Comparison of ENCODE assay signal across 9 cellular contexts in the genomic region with DNA sequence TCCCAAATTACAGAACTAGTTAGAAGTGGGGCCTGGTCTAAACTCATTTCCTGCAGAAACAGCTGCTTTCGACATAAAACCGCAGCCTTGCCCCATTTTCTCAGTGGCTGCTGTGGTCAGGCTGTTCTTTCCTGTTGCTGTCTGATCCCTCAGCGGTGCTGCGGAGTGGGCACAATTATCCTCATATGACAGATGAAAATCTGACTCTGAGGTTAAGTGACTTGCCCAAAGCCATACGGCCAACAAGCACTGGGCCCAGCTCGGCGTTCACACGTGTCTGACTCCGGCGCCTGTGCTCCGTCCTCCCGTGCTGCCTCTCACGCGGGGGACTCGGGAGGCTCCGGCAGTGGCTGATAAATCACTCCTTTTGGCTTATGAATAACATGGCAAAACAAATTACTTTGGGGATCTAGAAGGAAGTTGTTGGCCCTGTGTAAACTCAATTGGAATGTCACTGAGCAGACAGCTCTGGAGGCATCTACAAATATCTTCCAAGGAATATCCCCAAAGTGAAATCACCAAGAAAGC.
DNase-seq lines count a peak whose midpoint lies in the region; ATAC-seq, FAIRE-seq and TF ChIP-seq lines count a peak whose summit lies in the region.
"Had no signal": no experiment of that assay in that cellular context is flagged by ENCODE, and none has a peak within 500 bp of the region (broad histone marks: within the 10 kb centered on the region; RNA-seq: fewer than 3 reads in every experiment).

No MANE protein-coding gene starts in this region.

- ATAC-seq in HepG2 (no peak), HG03095 (IDR thresholded peaks at IDR 0.05; ENCODE audit: unreplicated experiment) (no peak), GM19397 (IDR thresholded peaks at IDR 0.05; ENCODE audit: unreplicated experiment) (no peak)

- H3K9me3 Mint-ChIP-seq in activated T-helper 2 cell treated with anti-CD3 and anti-CD28 coated beads, Interferon-gamma antibody, Interleukin-2, Interleukin-4, amounts not matched to agents 10 μg/mL and 5 μg/mL and 100 μg/mL, durations not matched to agents 14 hours and 24 hours and 36 hours, result peaks cover 3% of the 10 kb centered on the region

- no peak for DNase-seq in HepG2 (ENCODE audit: low spot score)
- DNase-seq in PC-9, result no peak
- DNase-seq in activated T-helper 2 cell treated with anti-CD3 and anti-CD28 coated beads, Interferon-gamma antibody, Interleukin-2, Interleukin-4, amounts not matched to agents 10 μg/mL and 5 μg/mL and 100 μg/mL, durations not matched to agents 14 hours and 24 hours and 36 hours (ENCODE audit: low spot score), result peak; percentile 81
- peak; percentile 77 for DNase-seq in right atrium auricular region (ENCODE audit: low spot score)
- peak; percentile 77 for DNase-seq in stimulated activated CD4-positive, alpha-beta T cell treated with anti-CD3 and anti-CD28 coated beads, Interleukin-4, amount 100 ng/mL, for 24 hours

- peak in 1 of 2 donors; percentile 5 for TF ChIP-seq RAD21 in liver (IDR thresholded peaks at IDR 0.05)
- no peak for TF ChIP-seq RAD21 in HepG2 (CRISPR knock-in tag; IDR thresholded peaks at IDR 0.05)

- no peak for FAIRE-seq in HepG2 (lab: Jason Lieb, UNC)
- FAIRE-seq: A204.1 had no signal

- H3K79me2 ChIP-seq in HepG2 (ENCODE audit: insufficient read depth, low read length) (no peaks in the 10 kb centered on the region), PC-9 (ENCODE audit: low read depth) (no peaks in the 10 kb centered on the region)

- peaks cover 63% of the 10 kb centered on the region for H3K27me3 Mint-ChIP-seq in activated T-helper 2 cell treated with anti-CD3 and anti-CD28 coated beads, Interferon-gamma antibody, Interleukin-2, Interleukin-4, amounts not matched to agents 10 μg/mL and 5 μg/mL and 100 μg/mL, durations not matched to agents 14 hours and 24 hours and 36 hours (ENCODE audit: low read depth)

- TF ChIP-seq CTCF in liver (IDR thresholded peaks at IDR 0.05; ENCODE audit: low read depth, low read length, missing input control) (no peak), HepG2 (CRISPR knock-in tag; IDR thresholded peaks at IDR 0.05) (no peak), PC-9 (conservative IDR thresholded peaks at IDR 0.05) (no peak), right atrium auricular region (IDR thresholded peaks at IDR 0.05) (no peak)

- TF ChIP-seq EP300 in HepG2 (IDR thresholded peaks at IDR 0.05; ENCODE audit: low read depth in 2 of 2, low read length in 2 of 2) (no peak), HepG2 (CRISPR knock-in tag; IDR thresholded peaks at IDR 0.05; ENCODE audit: borderline replicate concordance) (no peak)

- H3K36me3 Mint-ChIP-seq in activated T-helper 2 cell treated with anti-CD3 and anti-CD28 coated beads, Interferon-gamma antibody, Interleukin-2, Interleukin-4, amounts not matched to agents 10 μg/mL and 5 μg/mL and 100 μg/mL, durations not matched to agents 14 hours and 24 hours and 36 hours (ENCODE audit: low read depth), result peaks cover 3% of the 10 kb centered on the region

- H3K9me3 ChIP-seq in liver (ENCODE audit: control insufficient read depth in 4 of 4, low read length in 3 of 4) (no peaks in the 10 kb centered on the region), HepG2 (ENCODE audit: low read length) (no peaks in the 10 kb centered on the region), PC-9 (ENCODE audit: insufficient read depth, low read depth) (no peaks in the 10 kb centered on the region), right atrium auricular region (no peaks in the 10 kb centered on the region)

- H3K27me3 ChIP-seq in liver (ENCODE audit: control insufficient read depth in 4 of 4, insufficient read depth in 4 of 4, low read length in 3 of 4) (no peaks in the 10 kb centered on the region), HepG2 (ENCODE audit: control insufficient read depth in 1 of 2, insufficient read depth in 2 of 2, low read length in 2 of 2) (no peaks in the 10 kb centered on the region), PC-9 (ENCODE audit: insufficient read depth, low read depth) (no peaks in the 10 kb centered on the region), right atrium auricular region (no peaks in the 10 kb centered on the region)

- H3K36me3 ChIP-seq in liver (ENCODE audit: control insufficient read depth in 4 of 4, insufficient read depth in 3 of 4, low read depth in 1 of 4, low read length in 3 of 4) (peaks cover 0 to 7% (median 2%) of the 10 kb centered on the region in 4 donors), HepG2 (replicated peaks in 1 of 2; ENCODE audit: control insufficient read depth in 1 of 2, insufficient read depth in 2 of 2, low read length in 2 of 2) (peaks cover 10 to 46% of the 10 kb centered on the region in 2 experiments; a peak in 4 of 5 replicates), PC-9 (ENCODE audit: low read depth) (no peaks in the 10 kb centered on the region), right atrium auricular region (no peaks in the 10 kb centered on the region)

- no peak overlapping the region for H3K4me2 ChIP-seq in HepG2 (ENCODE audit: low read depth, low read length)
- peak overlapping the region; percentile 22; the same call in 1 of the 2 replicates for H3K4me2 ChIP-seq in PC-9

- H3K27ac ChIP-seq in liver (ENCODE audit: low read depth in 1 of 2, low read length in 2 of 2), result peak overlapping the region; percentile 34 to 49
- H3K27ac ChIP-seq in HepG2 (ENCODE audit: extremely low read length, insufficient read depth, low read length), result no peak overlapping the region
- H3K27ac ChIP-seq in PC-9, result 0 out of 2 replicates have a peak overlapping the region, but pooled peaks have one; percentile 6
- no peak overlapping the region for H3K27ac ChIP-seq in right atrium auricular region

- no peak for TF ChIP-seq POLR2A in HepG2 (IDR thresholded peaks at IDR 0.05; ENCODE audit: insufficient read depth in 1 of 2, low read depth in 2 of 2, low read length in 2 of 2)

- no peak overlapping the region for H3K9ac ChIP-seq in liver (ENCODE audit: low read depth in 1 of 2, low read length in 2 of 2)
- H3K9ac ChIP-seq in HepG2 (ENCODE audit: insufficient read depth, low read depth, low read length), result no peak overlapping the region

- in situ Hi-C loops in HepG2 (cut with HindIII; ENCODE audit: extremely low pct_ligation_motif_present, low pct_unique_long_range_greater_than_20kb), result no loop called here

- peaks cover 5% of the 10 kb centered on the region; the same call in 1 of the 2 replicates for H3F3A ChIP-seq in PC-9 (ENCODE audit: insufficient read depth, low read depth)

- peaks cover 44% of the 10 kb centered on the region for H3K4me1 Mint-ChIP-seq in activated T-helper 2 cell treated with anti-CD3 and anti-CD28 coated beads, Interferon-gamma antibody, Interleukin-2, Interleukin-4, amounts not matched to agents 10 μg/mL and 5 μg/mL and 100 μg/mL, durations not matched to agents 14 hours and 24 hours and 36 hours (ENCODE audit: low read depth)

- no peaks in the 10 kb centered on the region for H3K9me2 ChIP-seq in PC-9 (ENCODE audit: insufficient read depth)

- no peaks in the 10 kb centered on the region for H3K4me1 ChIP-seq in liver (ENCODE audit: control insufficient read depth in 4 of 4, insufficient read depth in 4 of 4, low read length in 3 of 4)
- no peaks in the 10 kb centered on the region for H3K4me1 ChIP-seq in HepG2 (ENCODE audit: insufficient read depth, low read length)
- H3K4me1 ChIP-seq in PC-9 (replicated peaks; ENCODE audit: insufficient read depth), result peaks cover 10% of the 10 kb centered on the region
- H3K4me1 ChIP-seq in right atrium auricular region, result no peaks in the 10 kb centered on the region

- peak overlapping the region; percentile 51 for H3K27ac Mint-ChIP-seq in activated T-helper 2 cell treated with anti-CD3 and anti-CD28 coated beads, Interferon-gamma antibody, Interleukin-2, Interleukin-4, amounts not matched to agents 10 μg/mL and 5 μg/mL and 100 μg/mL, durations not matched to agents 14 hours and 24 hours and 36 hours

- no peak overlapping the region for H3K4me3 ChIP-seq in liver (ENCODE audit: low read depth in 1 of 3, low read length in 3 of 3)
- H3K4me3 ChIP-seq in HepG2 (replicated peaks in 1 of 3; ENCODE audit: insufficient read depth in 1 of 3, low read depth in 2 of 3, low read length in 3 of 3), result no peak overlapping the region
- H3K4me3 ChIP-seq in PC-9, result no peak overlapping the region
- no peak overlapping the region for H3K4me3 ChIP-seq in right atrium auricular region

- no peaks in the 10 kb centered on the region for H4K20me1 ChIP-seq in HepG2 (ENCODE audit: insufficient read depth, low read length)
- H4K20me1 ChIP-seq in PC-9 (ENCODE audit: insufficient read depth), result no peaks in the 10 kb centered on the region

- BruUV-seq in HepG2 (replicated peaks; lab: Mats Ljungman, UMichigan) (no TSS peak), PC-9 (replicated peaks; lab: Mats Ljungman, UMichigan) (no TSS peak)

- H2AFZ ChIP-seq in HepG2 (ENCODE audit: low read length), result no peak overlapping the region
- H2AFZ ChIP-seq in PC-9, result no peak overlapping the region

- POLR2A ChIA-PET in HepG2 (lab: Yijun Ruan, JAX) (no interaction called here), PC-9 (lab: Charles Lee; ENCODE audit: unreplicated experiment) (no interaction called here)

- 75% methylated on average over 16 of the region's 16 CpGs for WGBS in liver
- 97% methylated on average over 16 of the region's 16 CpGs for WGBS in HepG2 (ENCODE audit: low lambda C conversion rate)

- intact Hi-C loops in HepG2 (cut with micrococcal nuclease; ENCODE audit: unreplicated experiment), result no loop called here
- intact Hi-C loops in PC-9 (cut with micrococcal nuclease; ENCODE audit: unreplicated experiment), result no loop called here
- intact Hi-C loops in activated T-helper 2 cell treated with anti-CD3 and anti-CD28 coated beads, Interferon-gamma antibody, Interleukin-2, Interleukin-4, amounts not matched to agents 10 μg/mL and 5 μg/mL and 100 μg/mL, durations not matched to agents 14 hours and 24 hours and 36 hours (cut with micrococcal nuclease), result loop anchor here (1.0 to 2.0 kb wide), 4 partner anchors 32 to 74 kb away; no protein-coding TSS in a partner anchor

- peak overlapping the region; percentile 41 for H3K4me3 Mint-ChIP-seq in activated T-helper 2 cell treated with anti-CD3 and anti-CD28 coated beads, Interferon-gamma antibody, Interleukin-2, Interleukin-4, amounts not matched to agents 10 μg/mL and 5 μg/mL and 100 μg/mL, durations not matched to agents 14 hours and 24 hours and 36 hours (ENCODE audit: low read depth)

- CTCF ChIA-PET in HepG2 (lab: Yijun Ruan, JAX; ENCODE audit: low intra/inter-chr PET ratio, low total read pairs) (no interaction called here), PC-9 (lab: Charles Lee) (no interaction called here)

TF ChIP-seq in liver, 16 proteins besides CTCF, POLR2A, EP300 and RAD21:
- TF ChIP-seq NR2F2 (IDR thresholded peaks at IDR 0.05) (no peak), HNF4G (IDR thresholded peaks at IDR 0.05) (no peak), SP1 (IDR thresholded peaks at IDR 0.05) (peak; percentile 27)

TF ChIP-seq in HepG2, 621 proteins besides CTCF, POLR2A, EP300 and RAD21 (continues in another document):
- TF ChIP-seq PCBP1 (IDR thresholded peaks at IDR 0.05; ENCODE audit: borderline replicate concordance, low read depth, low read length) (no peak), SYNCRIP (IDR thresholded peaks at IDR 0.05; ENCODE audit: insufficient read depth, low read depth, low read length) (no peak), GZF1 (CRISPR knock-in tag; IDR thresholded peaks at IDR 0.05) (no peak), CCAR2 (optimal IDR thresholded peaks at IDR 0.05; ENCODE audit: low read depth, low read length) (no peak)

Comparison
In these comparisons a context has a peak if more than half of its experiments do, and no peak if none do; other contexts are left out.
1. H3K27ac ChIP-seq: peak in liver (2 of 2) and PC-9 (single experiment); none in HepG2 (single experiment) and right atrium auricular region (0 of 2).
2. DNase-seq: peak in activated T-helper 2 cell treated with anti-CD3 and anti-CD28 coated beads, Interferon-gamma antibody, Interleukin-2, Interleukin-4, amounts not matched to agents 10 μg/mL and 5 μg/mL and 100 μg/mL, durations not matched to agents 14 hours and 24 hours and 36 hours (single experiment), right atrium auricular region (single experiment) and stimulated activated CD4-positive, alpha-beta T cell treated with anti-CD3 and anti-CD28 coated beads, Interleukin-4, amount 100 ng/mL, for 24 hours (single experiment); none in HepG2 (single experiment) and PC-9 (0 of 2).